ENCODE assay signal across 8 cellular contexts in genomic region chr14:56491299-56492285, GRCh38.
DNase-seq lines count a peak whose midpoint lies in the region; ATAC-seq and TF ChIP-seq lines count a peak whose summit lies in the region.

No MANE protein-coding gene starts in this region.

- no peaks in the 10 kb centered on the region for H3K9me2 ChIP-seq in DOHH2 (replicated peaks; ENCODE audit: control insufficient read depth, low read length)

- no peak overlapping the region for H3K4me3 ChIP-seq in DOHH2 (ENCODE audit: low read length)
- no peak overlapping the region for H3K4me3 ChIP-seq in left lung
- H3K4me3 ChIP-seq in suprapubic skin: no peak overlapping the region

- in situ Hi-C loops in SK-MEL-5 (cut with HindIII; ENCODE audit: low pct_unique_long_range_greater_than_20kb, low sequenced_read_pairs): no loop called here

- ATAC-seq in left lung: peak; percentile 79
- no peak for ATAC-seq in GM21515 (IDR thresholded peaks at IDR 0.05; ENCODE audit: unreplicated experiment)

- peak; percentile 65 for TF ChIP-seq CTCF in DOHH2 (IDR thresholded peaks at IDR 0.05; ENCODE audit: low read depth, low read length, poor library complexity, severe bottlenecking)
- TF ChIP-seq CTCF in left lung (IDR thresholded peaks at IDR 0.05): peak; percentile 51 to 74
- peak; percentile 25 to 72 for TF ChIP-seq CTCF in suprapubic skin (IDR thresholded peaks at IDR 0.05)

- H3K79me2 ChIP-seq in DOHH2 (ENCODE audit: control insufficient read depth, low read length): no peaks in the 10 kb centered on the region

- DNase-seq in H4 (ENCODE audit: low spot score) (peak; percentile 64), NAMALWA (ENCODE audit: low spot score) (peak; percentile 78), SK-MEL-5 (ENCODE audit: low read depth, low spot score) (peak; percentile 78), cerebellar cortex (ENCODE audit: low spot score) (peak; percentile 85), left lung (no peak), suprapubic skin (ENCODE audit: low spot score in 2 of 2) (no peak)

- H4K20me1 ChIP-seq in DOHH2 (ENCODE audit: control insufficient read depth, insufficient read depth, low read depth, low read length): no peaks in the 10 kb centered on the region

- TF ChIP-seq POLR2A in suprapubic skin (IDR thresholded peaks at IDR 0.05): no peak

- TF ChIP-seq EP300 in suprapubic skin (IDR thresholded peaks at IDR 0.05): no peak

- H3F3A ChIP-seq in DOHH2 (ENCODE audit: control insufficient read depth, insufficient read depth): no peaks in the 10 kb centered on the region

- no peak overlapping the region for H3K27ac ChIP-seq in DOHH2 (ENCODE audit: low read depth, low read length)
- H3K27ac ChIP-seq in left lung: no peak overlapping the region
- H3K27ac ChIP-seq in suprapubic skin: no peak overlapping the region

- H3K4me1 ChIP-seq in DOHH2 (ENCODE audit: control insufficient read depth, low read length): peaks cover 3% of the 10 kb centered on the region; the same call in 1 of the 2 replicates
- peaks cover 0 to 5% of the 10 kb centered on the region in 2 donors for H3K4me1 ChIP-seq in left lung
- peaks cover 11% of the 10 kb centered on the region for H3K4me1 ChIP-seq in suprapubic skin

- no peaks in the 10 kb centered on the region for H3K9me3 ChIP-seq in DOHH2 (ENCODE audit: control insufficient read depth, insufficient read depth, low read length)
- no peaks in the 10 kb centered on the region for H3K9me3 ChIP-seq in left lung
- H3K9me3 ChIP-seq in suprapubic skin: no peaks in the 10 kb centered on the region

- H3K36me3 ChIP-seq in DOHH2 (ENCODE audit: control insufficient read depth, low read length) (no peaks in the 10 kb centered on the region), left lung (no peaks in the 10 kb centered on the region), suprapubic skin (no peaks in the 10 kb centered on the region)

- intact Hi-C loops in left lung (cut with DNase I): loop anchor here in 1 of 2 donors (5.0 kb wide), 1 partner anchor 826 kb away; no protein-coding TSS in a partner anchor

- 35% methylated on average over 10 of the region's 10 CpGs for WGBS in suprapubic skin

- H3K4me2 ChIP-seq in DOHH2 (ENCODE audit: low read length): peak overlapping the region; percentile 24; the same call in 1 of the 2 replicates

- H3K27me3 ChIP-seq in DOHH2 (ENCODE audit: control insufficient read depth, low read length): peaks cover 4% of the 10 kb centered on the region; the same call in 1 of the 2 replicates
- no peaks in the 10 kb centered on the region for H3K27me3 ChIP-seq in left lung
- no peaks in the 10 kb centered on the region for H3K27me3 ChIP-seq in suprapubic skin

Comparison
In these comparisons a context has a peak if more than half of its experiments do, and no peak if none do; other contexts are left out.
1. DNase-seq: peak in H4 (single experiment), NAMALWA (single experiment), SK-MEL-5 (single experiment) and cerebellar cortex (single experiment); none in left lung (0 of 2) and suprapubic skin (0 of 2).
2. Peak in every context shown above with its lines, with median percentiles within 50 percentile points of each other: CTCF ChIP-seq.